ENCODE assay signal across 24 cellular contexts in the genomic region with DNA sequence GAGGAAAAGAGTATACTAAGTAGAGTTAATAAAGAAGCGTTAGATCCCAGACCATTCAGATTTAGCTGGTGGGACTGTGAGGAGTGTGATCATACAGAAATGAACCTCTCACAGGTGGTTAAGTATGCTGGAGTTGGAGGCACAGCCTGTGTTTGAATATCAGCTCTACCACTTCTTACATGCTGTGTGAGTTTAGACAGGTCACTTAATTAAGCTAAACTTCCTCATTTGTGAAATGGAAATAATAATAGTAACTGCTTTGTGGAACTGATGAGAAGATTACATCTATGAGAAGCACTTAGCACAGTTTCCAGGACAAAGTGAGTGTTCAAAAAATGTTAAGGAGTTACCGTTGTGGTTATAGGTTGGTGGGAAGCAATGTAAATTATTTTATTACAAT. TPM values are rescaled to one million over a fixed set of nuclear protein-coding genes. Genes with fewer than 3 reads are reported as not detected.
DNase-seq lines count a peak whose midpoint lies in the region; ATAC-seq and TF ChIP-seq lines count a peak whose summit lies in the region.
"Had no signal": no experiment of that assay in that cellular context is flagged by ENCODE, and none has a peak within 500 bp of the region (broad histone marks: within the 10 kb centered on the region; RNA-seq: fewer than 3 reads in every experiment).

No MANE protein-coding gene starts in this region.

- DNase-seq in SKM-1 treated with dmso at 0.1 percent for 144 hours (lab: John Stamatoyannopoulos, UW; ENCODE audit: unreplicated experiment) (peak; percentile 6), SKM-1 (lab: John Stamatoyannopoulos, UW; ENCODE audit: unreplicated experiment) (no peak), NOMO-1 (lab: John Stamatoyannopoulos, UW; ENCODE audit: unreplicated experiment in 2 of 2) (peak; percentile 40 to 87), left lung (no peak), upper lobe of left lung (no peak), DMS53 (lab: John Stamatoyannopoulos, UW) (no peak), T-helper 9 cell (no peak)
- DNase-seq: activated CD4-positive, alpha-beta T cell treated with anti-CD3 and anti-CD28 coated beads for 48 hours; brain microvascular endothelial cell; GF-D8; heart left ventricle; NCI-H1105 treated with DMSO at 0.1 percent for 48 hours; NCI-H2107; NCI-H526 treated with DMSO at 0.1 percent for 48 hours; stimulated activated CD4-positive, alpha-beta T cell treated with anti-CD3 and anti-CD28 coated beads, Interleukin-4, amount 100 ng/mL, for 24 hours; T1000 had no signal

- H3K36me3 ChIP-seq in left lung (peaks cover 0 to 23% of the 10 kb centered on the region in 2 donors), upper lobe of left lung (no peaks in the 10 kb centered on the region)
- H3K36me3 ChIP-seq: brain microvascular endothelial cell, heart left ventricle, SJSA1 had no signal

- H3K27me3 ChIP-seq in left lung, result no peaks in the 10 kb centered on the region
- H3K27me3 ChIP-seq in upper lobe of left lung, result no peaks in the 10 kb centered on the region
- H3K27me3 ChIP-seq: BLaER1 treated with 17β-estradiol and CSF1 and Interleukin-3, amounts not matched to agents 10 nM and 100 nM; brain microvascular endothelial cell; SJSA1 had no signal

- H3K4me3 ChIP-seq in left lung (no peak overlapping the region), upper lobe of left lung (no peak overlapping the region)
- H3K4me3 ChIP-seq: BLaER1 treated with 17β-estradiol and CSF1 and Interleukin-3, amounts not matched to agents 10 nM and 100 nM; coronary artery; heart left ventricle; SJSA1; skin epidermis had no signal

- intact Hi-C loops in left lung (cut with DNase I), result no loop called here

- WGBS in upper lobe of left lung, 2 donors, result 51 to 60% methylated on average over 2 of the region's 2 CpGs

- TF ChIP-seq EP300 in upper lobe of left lung (IDR thresholded peaks at IDR 0.05), result peak in 1 of 4 donors; percentile 13

- H3K9me3 ChIP-seq in left lung (no peaks in the 10 kb centered on the region), upper lobe of left lung (no peaks in the 10 kb centered on the region)
- H3K9me3 ChIP-seq: BLaER1 treated with 17β-estradiol and CSF1 and Interleukin-3, amounts not matched to agents 10 nM and 100 nM; heart left ventricle; SJSA1 had no signal

- TF ChIP-seq CTCF in left lung (IDR thresholded peaks at IDR 0.05) (no peak), upper lobe of left lung (IDR thresholded peaks at IDR 0.05) (no peak)

- ATAC-seq in left lung, result peak; percentile 79
- peak in 1 of 2 donors; percentile 77 for ATAC-seq in upper lobe of left lung (ENCODE audit: low FRiP score in 2 of 2)
- no peak for ATAC-seq in GM19023 (IDR thresholded peaks at IDR 0.05; ENCODE audit: unreplicated experiment)

- peak overlapping the region; percentile 0 to 51 for H3K27ac ChIP-seq in left lung
- H3K27ac ChIP-seq in upper lobe of left lung, result peak overlapping the region; percentile 27 to 79 (median 62)
- H3K27ac ChIP-seq: BLaER1 treated with 17β-estradiol and CSF1 and Interleukin-3, amounts not matched to agents 10 nM and 100 nM; brain microvascular endothelial cell; coronary artery; heart left ventricle; parathyroid adenoma; SJSA1; skin epidermis had no signal

- no peak for TF ChIP-seq POLR2A in upper lobe of left lung (IDR thresholded peaks at IDR 0.05)

- H3K4me1 ChIP-seq in left lung (peaks cover 8 to 27% of the 10 kb centered on the region in 2 donors), upper lobe of left lung (peaks cover 0 to 11% (median 8%) of the 10 kb centered on the region in 4 donors)
- H3K4me1 ChIP-seq: parathyroid adenoma, SJSA1 had no signal

RNA-seq across cellular contexts. Expression of gene ACP3, which starts 8.4 kb away (rescaled TPM):
- total RNA-seq in left lung, result 10 to 100 TPM; 11.9 to 24.3 TPM
- total RNA-seq in upper lobe of left lung, result 10 to 100 TPM in 5 of 6 donors, 1 to 10 TPM in 1; 8.8 to 21.6 (median 15.4) TPM
- total RNA-seq: A172, lung microvascular endothelial cell, SJSA1 had no signal

Comparison
In these comparisons a context has a peak if more than half of its experiments do, and no peak if none do; other contexts are left out.
1. DNase-seq: peak in SKM-1 treated with dmso at 0.1 percent for 144 hours (single experiment) and NOMO-1 (2 of 2); none in SKM-1 (single experiment), left lung (0 of 2), upper lobe of left lung (0 of 2), DMS53 (single experiment) and T-helper 9 cell (single experiment).